ENCODE assay signal across 12 cellular contexts in the genomic region with DNA sequence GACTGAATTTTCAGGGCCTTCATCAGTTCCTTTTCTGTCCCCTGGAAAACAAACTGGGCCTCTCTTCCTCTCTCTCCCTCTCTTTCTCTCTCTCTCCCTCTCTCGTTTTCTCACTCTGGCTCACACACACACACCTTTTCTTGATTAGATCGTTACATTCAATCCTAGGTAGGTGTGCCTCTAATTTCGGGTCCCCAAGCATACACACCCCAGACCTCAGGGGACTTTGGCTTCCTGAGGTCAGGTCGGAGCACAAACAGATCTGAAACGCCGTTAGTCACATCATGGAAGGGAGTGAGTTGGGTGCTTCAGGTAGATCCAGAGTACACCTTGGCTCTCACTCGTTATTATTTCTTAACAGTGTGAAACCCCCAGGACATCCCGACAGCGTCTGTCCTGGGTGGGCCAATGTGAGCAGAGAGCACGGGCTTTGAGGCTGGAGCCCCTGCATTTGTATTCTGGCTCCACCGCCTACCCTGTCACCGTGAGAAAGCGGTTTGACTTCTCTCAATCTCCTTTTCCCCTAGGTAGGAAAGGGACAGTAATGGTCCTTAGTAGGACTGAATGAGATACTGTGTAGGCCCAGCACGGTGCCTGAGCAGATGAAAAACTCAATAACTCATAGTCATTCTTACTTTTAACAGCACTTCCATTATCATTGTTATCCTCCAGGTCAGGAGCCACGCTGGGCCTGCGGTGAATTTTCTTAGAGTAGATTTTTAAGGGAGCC. TPM values are rescaled to one million over a fixed set of nuclear protein-coding genes. Genes with fewer than 3 reads are reported as not detected.
A peak's percentile ranks its signal among the peaks of the same experiment; 100 is the strongest.
DNase-seq lines count a peak whose midpoint lies in the region; ATAC-seq, FAIRE-seq and TF ChIP-seq lines count a peak whose summit lies in the region.
"Had no signal": no experiment of that assay in that cellular context is flagged by ENCODE, and none has a peak within 500 bp of the region (broad histone marks: within the 10 kb centered on the region; RNA-seq: fewer than 3 reads in every experiment).

No MANE protein-coding gene starts in this region.

- H2BK5ac ChIP-seq in H1 (ENCODE audit: low read depth, low read length), result no peak overlapping the region; the same call in 1 of the 2 replicates

- no peak overlapping the region for H3K23ac ChIP-seq in H1 (ENCODE audit: insufficient read length)

- WGBS in H1 (ENCODE audit: extremely low coverage in 1 of 2, insufficient coverage in 1 of 2, insufficient read length in 1 of 2, insufficient replicate concordance in 2 of 2, low coverage in 1 of 2, low lambda C conversion rate in 2 of 2, missing lambda C conversion rate in 1 of 2), 2 experiments, result 89% methylated on average over 16 of the region's 16 CpGs; no CpG with 5 or more reads in 1 of the 2 experiments

- H3K9ac ChIP-seq in BLaER1 treated with 17β-estradiol and CSF1 and Interleukin-3, amounts not matched to agents 10 nM and 100 nM, result peak overlapping the region in 10 of 11 experiments; percentile 6 to 76 (median 62); a peak in 18 of 22 replicates
- no peak overlapping the region for H3K9ac ChIP-seq in H1 (replicated peaks in 1 of 4; ENCODE audit: extremely low read depth in 1 of 4, low read depth in 3 of 4, low read length in 3 of 4)

- H3K9me3 ChIP-seq in BLaER1 treated with 17β-estradiol and CSF1 and Interleukin-3, amounts not matched to agents 10 nM and 100 nM (replicated peaks in 1 of 11), result peaks cover 0 to 18% (median 0%) of the 10 kb centered on the region in 11 experiments; a peak in 7 of 22 replicates
- H3K9me3 ChIP-seq in H1 (ENCODE audit: insufficient read depth in 2 of 2, low read depth in 1 of 2, low read length in 1 of 2), result no peaks in the 10 kb centered on the region

- ATAC-seq in GM19023 (IDR thresholded peaks at IDR 0.05; ENCODE audit: unreplicated experiment) (peak; percentile 5), HG03439 (IDR thresholded peaks at IDR 0.05; ENCODE audit: unreplicated experiment) (peak; percentile 3), HG03196 (IDR thresholded peaks at IDR 0.05; ENCODE audit: unreplicated experiment) (no peak), HG02571 (IDR thresholded peaks at IDR 0.05; ENCODE audit: unreplicated experiment) (no peak)

- H2BK120ac ChIP-seq in H1 (replicated peaks; ENCODE audit: low read depth, low read length), result no peak overlapping the region

- H3K4me2 ChIP-seq in BLaER1 treated with 17β-estradiol and CSF1 and Interleukin-3, amounts not matched to agents 10 nM and 100 nM, result peak overlapping the region; percentile 82 to 93 (median 91)
- no peak overlapping the region for H3K4me2 ChIP-seq in H1 (ENCODE audit: insufficient read depth in 1 of 2, low read depth in 2 of 2, low read length in 2 of 2)

- H2BK15ac ChIP-seq in H1 (ENCODE audit: low read length), result no peak overlapping the region

- no peak overlapping the region for H3K4ac ChIP-seq in H1 (replicated peaks; ENCODE audit: insufficient read length, low read depth, low read length)

- H4K5ac ChIP-seq in H1 (ENCODE audit: insufficient read length, low read depth, low read length), result no peak overlapping the region

- no peak overlapping the region for H4K91ac ChIP-seq in H1 (replicated peaks; ENCODE audit: insufficient read length, low read length)

- no peaks in the 10 kb centered on the region for H3K79me2 ChIP-seq in H1 (ENCODE audit: control insufficient read depth in 1 of 2, insufficient read depth in 2 of 2, low read length in 2 of 2)

- no peaks in the 10 kb centered on the region for H3K36me3 ChIP-seq in BLaER1 treated with 17β-estradiol and CSF1 and Interleukin-3, amounts not matched to agents 10 nM and 100 nM
- H3K36me3 ChIP-seq in H1 (ENCODE audit: control insufficient read depth in 2 of 4, insufficient read depth in 4 of 4, low read length in 3 of 4), result no peaks in the 10 kb centered on the region

- H2AFZ ChIP-seq in H1 (ENCODE audit: low read length), result peak overlapping the region; percentile 67; the same call in 1 of the 2 replicates

- no peak for TF ChIP-seq RAD21 in H1 (IDR thresholded peaks at IDR 0.05 in 1 of 2, conservative IDR thresholded peaks at IDR 0.05 in 1 of 2; ENCODE audit: low read depth in 2 of 2, low read length in 2 of 2)

- H3K18ac ChIP-seq in H1 (ENCODE audit: extremely low read depth, low read length), result no peak overlapping the region

- FAIRE-seq in H1 (lab: Jason Lieb, UNC), result no peak

- H2BK20ac ChIP-seq in H1 (ENCODE audit: low read length), result no peak overlapping the region

- H3K4me1 ChIP-seq in BLaER1 treated with 17β-estradiol and CSF1 and Interleukin-3, amounts not matched to agents 10 nM and 100 nM, result peaks cover 61 to 84% (median 81%) of the 10 kb centered on the region in 10 experiments
- no peaks in the 10 kb centered on the region for H3K4me1 ChIP-seq in H1 (replicated peaks in 1 of 4; ENCODE audit: control insufficient read depth in 3 of 4, insufficient read depth in 4 of 4, low read length in 3 of 4)

- H3K14ac ChIP-seq in H1 (ENCODE audit: insufficient read length), result no peak overlapping the region

- no peak for DNase-seq in H1 (ENCODE audit: low read depth in 1 of 2, low spot score in 2 of 2)
- no peak for DNase-seq in stimulated activated CD8-positive, alpha-beta memory T cell treated with anti-CD3 and anti-CD28 coated beads, Interleukin-4, amount 100 ng/mL, for 48 hours
- no peak for DNase-seq in medulla oblongata (ENCODE audit: extremely low spot score)
- DNase-seq: mesendoderm, NCI-H187 had no signal

- H3K27me3 ChIP-seq in BLaER1 treated with 17β-estradiol and CSF1 and Interleukin-3, amounts not matched to agents 10 nM and 100 nM, result no peaks in the 10 kb centered on the region
- no peaks in the 10 kb centered on the region for H3K27me3 ChIP-seq in H1 (replicated peaks in 1 of 4; ENCODE audit: control insufficient read depth in 3 of 4, extremely low read depth in 1 of 4, insufficient read depth in 3 of 4, low read length in 3 of 4)

- CTCF ChIA-PET in H1 (lab: Charles Lee; ENCODE audit: partially characterized antibody), result interaction anchor here (1.4 to 22.4 kb wide), 4 partner anchors 9 to 132 kb away, joined by 3 to 484 read pairs (median 76); no protein-coding TSS in a partner anchor

- H4K20me1 ChIP-seq in BLaER1 treated with 17β-estradiol and CSF1 and Interleukin-3, amounts not matched to agents 10 nM and 100 nM, result no peaks in the 10 kb centered on the region
- H4K20me1 ChIP-seq in H1 (replicated peaks in 1 of 2; ENCODE audit: control insufficient read depth in 1 of 2, insufficient read depth in 2 of 2, low read length in 2 of 2), result no peaks in the 10 kb centered on the region

- peak overlapping the region; percentile 29; the same call in 1 of the 2 replicates for H4K8ac ChIP-seq in H1 (ENCODE audit: extremely low read depth, insufficient read depth, low read length)

- H3K79me1 ChIP-seq in H1 (ENCODE audit: low read depth, low read length), result no peaks in the 10 kb centered on the region

- no peak overlapping the region for H2BK12ac ChIP-seq in H1 (ENCODE audit: low read depth, low read length)

- no peak overlapping the region for H2AK5ac ChIP-seq in H1 (ENCODE audit: low read depth, low read length)

- no peak for TF ChIP-seq CTCF in H1 (IDR thresholded peaks at IDR 0.05; ENCODE audit: control extremely low read depth in 1 of 3, insufficient read depth in 1 of 3, low read depth in 1 of 3, low read length in 3 of 3)

- H3K23me2 ChIP-seq in H1 (ENCODE audit: low read depth, low read length), result no peaks in the 10 kb centered on the region

- TF ChIP-seq EP300 in H1 (IDR thresholded peaks at IDR 0.05; ENCODE audit: borderline replicate concordance in 1 of 2, low read depth in 2 of 2, low read length in 2 of 2), result no peak

- POLR2A ChIA-PET in H1 (lab: Charles Lee; ENCODE audit: partially characterized antibody), result no interaction called here

- peak overlapping the region in 7 of 10 experiments; percentile 29 to 52 (median 39); a peak in 12 of 20 replicates for H3K4me3 ChIP-seq in BLaER1 treated with 17β-estradiol and CSF1 and Interleukin-3, amounts not matched to agents 10 nM and 100 nM
- H3K4me3 ChIP-seq in H1 (ENCODE audit: extremely low read depth in 1 of 4, insufficient read depth in 2 of 4, low read depth in 3 of 4, low read length in 4 of 4), result no peak overlapping the region

- no peak for TF ChIP-seq POLR2A in H1 (IDR thresholded peaks at IDR 0.05; ENCODE audit: control extremely low read depth in 1 of 2, low read depth in 2 of 2, low read length in 2 of 2)

- H3K56ac ChIP-seq in H1 (replicated peaks; ENCODE audit: insufficient read length, low read depth, low read length), result no peak overlapping the region

- peak overlapping the region in 10 of 11 experiments; percentile 48 to 86 (median 76); a peak in 21 of 22 replicates for H3K27ac ChIP-seq in BLaER1 treated with 17β-estradiol and CSF1 and Interleukin-3, amounts not matched to agents 10 nM and 100 nM
- no peak overlapping the region for H3K27ac ChIP-seq in H1 (ENCODE audit: low read depth, low read length)

TF ChIP-seq in H1, 55 proteins besides CTCF, POLR2A, EP300 and RAD21 (continues in another document):
- no peak for TF ChIP-seq RBBP5 (IDR thresholded peaks at IDR 0.05; ENCODE audit: borderline replicate concordance, low read depth, low read length)
- TF ChIP-seq, protein P1, sequence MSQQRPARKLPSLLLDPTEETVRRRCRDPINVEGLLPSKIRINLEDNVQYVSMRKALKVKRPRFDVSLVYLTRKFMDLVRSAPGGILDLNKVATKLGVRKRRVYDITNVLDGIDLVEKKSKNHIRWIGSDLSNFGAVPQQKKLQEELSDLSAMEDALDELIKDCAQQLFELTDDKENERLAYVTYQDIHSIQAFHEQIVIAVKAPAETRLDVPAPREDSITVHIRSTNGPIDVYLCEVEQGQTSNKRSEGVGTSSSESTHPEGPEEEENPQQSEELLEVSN (IDR thresholded peaks at IDR 0.05), result no peak
- TF ChIP-seq GTF2F1 (IDR thresholded peaks at IDR 0.05; ENCODE audit: borderline replicate concordance, low read depth, low read length), result no peak
- TF ChIP-seq SP2 (IDR thresholded peaks at IDR 0.05; ENCODE audit: low read length), result no peak
- TF ChIP-seq HDAC2 (IDR thresholded peaks at IDR 0.05; ENCODE audit: borderline replicate concordance in 1 of 2, low read depth in 2 of 2, low read length in 2 of 2), result no peak
- no peak for TF ChIP-seq NANOG (IDR thresholded peaks at IDR 0.05; ENCODE audit: insufficient read depth, low read depth, low read length, poor library complexity, severe bottlenecking)
- TF ChIP-seq RNF2 (IDR thresholded peaks at IDR 0.05; ENCODE audit: borderline replicate concordance, low read depth, low read length, missing control alignments, poor library complexity, severe bottlenecking), result no peak
- no peak for TF ChIP-seq CREB1 (IDR thresholded peaks at IDR 0.05)

RNA-seq across cellular contexts. Expression of gene POU2AF1, which starts 37.3 kb away (rescaled TPM):
- not detected in 2 replicates for total RNA-seq in H1 (2021; fragmentation: NEBNext Ultra II Directional; extraction: Animal tissue kit (Norgen Biotek cat#: 25700))
- not detected in 2 replicates for polyA plus RNA-seq in H1 (2011; rRNA removed)
- polyA plus RNA-seq in H1 (2011; cell fraction: cytosol; rRNA removed), result not detected
- polyA plus RNA-seq in H1 (2011; cell fraction: nucleus; rRNA removed), result not detected
- polyA plus RNA-seq in H1 (2012, experiment 1 of 2), result not detected in 4 replicates
- polyA plus RNA-seq in H1 (2012, experiment 2 of 2), result not detected
- not detected for polyA plus RNA-seq in H1 (2013, experiment 1 of 2)
- polyA plus RNA-seq in H1 (2013, experiment 2 of 2), result not detected
- not detected in 2 replicates for polyA minus RNA-seq in H1 (2011; rRNA and poly(A)+ RNA removed)
- not detected for polyA minus RNA-seq in H1 (2011; cell fraction: cytosol; rRNA and poly(A)+ RNA removed)
- not detected for polyA minus RNA-seq in H1 (2011; cell fraction: nucleus; rRNA and poly(A)+ RNA removed)
- total RNA-seq: dermis microvascular lymphatic vessel endothelial cell, H4 had no signal

Comparison
In these comparisons a context has a peak if more than half of its experiments do, and no peak if none do; other contexts are left out.
1. H3K4me2 ChIP-seq: peak in BLaER1 treated with 17β-estradiol and CSF1 and Interleukin-3, amounts not matched to agents 10 nM and 100 nM (11 of 11); none in H1 (0 of 2).
2. H3K4me3 ChIP-seq: peak in BLaER1 treated with 17β-estradiol and CSF1 and Interleukin-3, amounts not matched to agents 10 nM and 100 nM (7 of 10); none in H1 (0 of 4).
3. H3K9ac ChIP-seq: peak in BLaER1 treated with 17β-estradiol and CSF1 and Interleukin-3, amounts not matched to agents 10 nM and 100 nM (10 of 11); none in H1 (0 of 4).
4. ATAC-seq: peak in GM19023 (single experiment) and HG03439 (single experiment); none in HG03196 (single experiment) and HG02571 (single experiment).